Comparison of ENCODE assay signal across 16 cellular contexts in the genomic region with DNA sequence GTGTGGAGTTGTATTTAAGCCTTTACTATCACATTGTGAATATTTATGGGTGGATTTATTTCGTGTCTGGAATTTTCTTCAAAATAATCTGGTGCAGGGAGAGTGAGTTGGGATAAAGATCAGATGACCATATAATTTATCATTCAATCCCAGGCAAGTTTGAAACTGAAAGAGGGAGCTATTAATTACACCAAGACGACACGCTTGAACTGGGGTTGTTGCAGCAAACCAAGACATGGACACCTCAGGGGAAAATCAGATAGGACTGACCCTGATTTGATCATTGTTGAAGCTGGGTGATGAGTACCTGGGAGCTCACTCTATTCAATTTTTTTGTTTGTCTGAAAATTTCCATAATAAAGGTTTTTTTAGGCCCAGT. TPM values are rescaled to one million over a fixed set of nuclear protein-coding genes. Genes with fewer than 3 reads are reported as not detected.
DNase-seq lines count a peak whose midpoint lies in the region; ATAC-seq, FAIRE-seq and TF ChIP-seq lines count a peak whose summit lies in the region.
"Had no signal": no experiment of that assay in that cellular context is flagged by ENCODE, and none has a peak within 500 bp of the region (broad histone marks: within the 10 kb centered on the region; RNA-seq: fewer than 3 reads in every experiment).

No MANE protein-coding gene starts in this region.

- H3K4me1 Mint-ChIP-seq in activated T-cell treated with anti-CD3 and anti-CD28 coated beads, Interleukin-2, amount 50 U/mL, for 24 hours (ENCODE audit: low read depth) = peaks cover 58% of the 10 kb centered on the region

- no peak for DNase-seq in activated T-cell treated with anti-CD3 and anti-CD28 coated beads, Interleukin-2, amount 50 U/mL, for 24 hours
- no peak for DNase-seq in activated T-cell treated with anti-CD3 and anti-CD28 coated beads, Interleukin-2, amount 50 U/mL, for 48 hours
- no peak for DNase-seq in OCI-LY7 (ENCODE audit: low spot score)
- DNase-seq in GM12878 (ENCODE audit: low read depth, low spot score) = no peak
- no peak for DNase-seq in psoas muscle
- DNase-seq in NCI-H2227 (lab: John Stamatoyannopoulos, UW; ENCODE audit: unreplicated experiment) = no peak
- no peak for DNase-seq in foreskin fibroblast
- DNase-seq: DMS79; H9; NCI-H1694 treated with DMSO at 0.1 percent for 48 hours; NCI-H226; stimulated activated naive B cell treated with anti-CD40 and anti-IgM and Interleukin-4, amounts not matched to agents 10 μg/mL and 1 μg/mL and 100 μg/mL, for 72 hours had no signal

- in situ Hi-C loops in GM12878 (cut with MboI) = no loop called here

- POLR2A ChIA-PET in OCI-LY7 (lab: Charles Lee) = interaction anchor here (0.6 to 1.5 kb wide), 4 partner anchors 14 to 67 kb away, joined by 3 to 7 read pairs (median 5); no protein-coding TSS in a partner anchor
- POLR2A ChIA-PET in GM12878 (lab: Charles Lee) = interaction anchor here (0.6 to 1.4 kb wide), 3 partner anchors 39 to 107 kb away, joined by 3 to 5 read pairs (median 4); no protein-coding TSS in a partner anchor

- H3K4me3 ChIP-seq in OCI-LY7 (ENCODE audit: low read depth, low read length, poor library complexity, severe bottlenecking) (no peak overlapping the region), GM12878 (no peak overlapping the region), psoas muscle (no peak overlapping the region), foreskin fibroblast (ENCODE audit: low read depth in 1 of 2, low read length in 2 of 2) (no peak overlapping the region)
- H3K4me3 ChIP-seq: body of pancreas, right atrium auricular region had no signal

- H3K27me3 ChIP-seq in GM12878 (replicated peaks in 1 of 2; ENCODE audit: control insufficient read depth in 2 of 2, insufficient read depth in 2 of 2, low read length in 1 of 2) = no peaks in the 10 kb centered on the region
- no peaks in the 10 kb centered on the region for H3K27me3 ChIP-seq in psoas muscle (ENCODE audit: insufficient read depth in 3 of 3, low read length in 2 of 3)
- H3K27me3 ChIP-seq: body of pancreas, right atrium auricular region had no signal

- RAD21 ChIA-PET in GM12878 (lab: Charles Lee; ENCODE audit: unreplicated experiment) = interaction anchor here (1.1 to 2.8 kb wide), 4 partner anchors 37 to 365 kb away, joined by 3 to 9 read pairs (median 6); no protein-coding TSS in a partner anchor

- CTCF ChIA-PET in OCI-LY7 (lab: Charles Lee; ENCODE audit: unreplicated experiment) (interaction anchor here (0.7 to 1.1 kb wide), 4 partner anchors 25 to 89 kb away, joined by 3 to 23 read pairs (median 5); no protein-coding TSS in a partner anchor), GM12878 (lab: Yijun Ruan, JAX) (interaction anchor here (0.6 to 1.6 kb wide), 5 partner anchors 10 to 212 kb away, joined by 3 to 7 read pairs (median 6); partner anchors contain the start of gene ZNRF1)

- peak overlapping the region; percentile 16 for H3K4me3 Mint-ChIP-seq in activated T-cell treated with anti-CD3 and anti-CD28 coated beads, Interleukin-2, amount 50 U/mL, for 24 hours
- H3K4me3 Mint-ChIP-seq: H9; stimulated activated naive B cell treated with anti-CD40 and anti-IgM and Interleukin-4, amounts not matched to agents 10 μg/mL and 1 μg/mL and 100 μg/mL, for 72 hours had no signal

- no peaks in the 10 kb centered on the region for H3K9me3 ChIP-seq in OCI-LY7 (ENCODE audit: low read length)
- no peaks in the 10 kb centered on the region for H3K9me3 ChIP-seq in GM12878 (replicated peaks; ENCODE audit: control insufficient read depth, insufficient read depth, low read length)
- H3K9me3 ChIP-seq in psoas muscle = no peaks in the 10 kb centered on the region
- H3K9me3 ChIP-seq: body of pancreas, right atrium auricular region had no signal

- TF ChIP-seq EP300 in GM12878 (IDR thresholded peaks at IDR 0.05; ENCODE audit: borderline replicate concordance in 1 of 2, control insufficient read depth in 1 of 2, low read depth in 2 of 2, low read length in 2 of 2) = no peak

- H3K4me1 ChIP-seq in OCI-LY7 (ENCODE audit: insufficient read depth, low read length, poor library complexity, severe bottlenecking) (peaks cover 30% of the 10 kb centered on the region), GM12878 (ENCODE audit: control insufficient read depth, insufficient read depth, low read length) (peaks cover 21% of the 10 kb centered on the region), psoas muscle (peaks cover 44% of the 10 kb centered on the region)

- H4K20me1 ChIP-seq in OCI-LY7 (ENCODE audit: insufficient read depth, low read length) = no peaks in the 10 kb centered on the region
- no peaks in the 10 kb centered on the region for H4K20me1 ChIP-seq in GM12878 (ENCODE audit: control insufficient read depth, insufficient read depth)

- H3K36me3 Mint-ChIP-seq in activated T-cell treated with anti-CD3 and anti-CD28 coated beads, Interleukin-2, amount 50 U/mL, for 24 hours (ENCODE audit: low read depth) = peaks cover 11% of the 10 kb centered on the region

- FAIRE-seq in GM12878 (lab: Jason Lieb, UNC) = no peak

- no peaks in the 10 kb centered on the region for H3K36me3 ChIP-seq in OCI-LY7 (ENCODE audit: insufficient read depth, low read length)
- no peaks in the 10 kb centered on the region for H3K36me3 ChIP-seq in GM12878 (ENCODE audit: control insufficient read depth in 2 of 2, insufficient read depth in 2 of 2, low read length in 1 of 2)
- H3K36me3 ChIP-seq in psoas muscle (ENCODE audit: insufficient read depth in 1 of 2, low read depth in 1 of 2) = no peaks in the 10 kb centered on the region
- H3K36me3 ChIP-seq: right atrium auricular region had no signal

- no peaks in the 10 kb centered on the region for H3K9me2 ChIP-seq in OCI-LY7 (ENCODE audit: insufficient read depth, low read length)

- BruUV-seq in OCI-LY7 (replicated peaks; lab: Mats Ljungman, UMichigan) = no TSS peak
- BruUV-seq in GM12878 (replicated peaks; lab: Mats Ljungman, UMichigan) = no TSS peak

- peak overlapping the region; percentile 45 for H3K27ac Mint-ChIP-seq in activated T-cell treated with anti-CD3 and anti-CD28 coated beads, Interleukin-2, amount 50 U/mL, for 24 hours
- H3K27ac Mint-ChIP-seq: stimulated activated naive B cell treated with anti-CD40 and anti-IgM and Interleukin-4, amounts not matched to agents 10 μg/mL and 1 μg/mL and 100 μg/mL, for 72 hours had no signal

- no peak overlapping the region for H3K9ac ChIP-seq in GM12878 (ENCODE audit: control insufficient read depth, insufficient read depth, low read length)

- H3K4me2 ChIP-seq in OCI-LY7 (ENCODE audit: low read length) = no peak overlapping the region
- no peak overlapping the region for H3K4me2 ChIP-seq in GM12878 (ENCODE audit: control insufficient read depth, insufficient read depth)

- H3K9me3 Mint-ChIP-seq in activated T-cell treated with anti-CD3 and anti-CD28 coated beads, Interleukin-2, amount 50 U/mL, for 24 hours = peaks cover 3% of the 10 kb centered on the region

- no peak for TF ChIP-seq POLR2A in GM12878 (IDR thresholded peaks at IDR 0.05; ENCODE audit: low read depth, low read length)

- H3K79me2 ChIP-seq in OCI-LY7 (ENCODE audit: insufficient read depth, low read depth, low read length) (peaks cover 4% of the 10 kb centered on the region; the same call in 1 of the 2 replicates), GM12878 (ENCODE audit: control insufficient read depth, insufficient read depth, low read length) (peaks cover 12% of the 10 kb centered on the region)

- H2AFZ ChIP-seq in OCI-LY7 (ENCODE audit: low read length) (no peak overlapping the region), GM12878 (ENCODE audit: control insufficient read depth, low read depth, low read length) (no peak overlapping the region)

- no peak for TF ChIP-seq RAD21 in GM12878 (IDR thresholded peaks at IDR 0.05; ENCODE audit: insufficient read depth, low read depth, low read length)

- no peaks in the 10 kb centered on the region for H3K27me3 Mint-ChIP-seq in activated T-cell treated with anti-CD3 and anti-CD28 coated beads, Interleukin-2, amount 50 U/mL, for 24 hours

- no peak for ATAC-seq in GM12878
- ATAC-seq in psoas muscle = no peak
- ATAC-seq in HG02798 (IDR thresholded peaks at IDR 0.05; ENCODE audit: poor library complexity, unreplicated experiment) = no peak
- ATAC-seq: body of pancreas had no signal

- intact Hi-C loops in OCI-LY7 (cut with micrococcal nuclease; ENCODE audit: unreplicated experiment) = no loop called here
- intact Hi-C loops in GM12878 (cut with micrococcal nuclease; ENCODE audit: unreplicated experiment) = no loop called here
- intact Hi-C loops in psoas muscle (cut with DNase I) = no loop called here

- H3K27ac ChIP-seq in OCI-LY7 (ENCODE audit: low read depth, low read length, poor library complexity, severe bottlenecking) (peak overlapping the region; percentile 16), GM12878 (ENCODE audit: control insufficient read depth, insufficient read depth) (no peak overlapping the region), psoas muscle (peak overlapping the region; percentile 14)
- H3K27ac ChIP-seq: body of pancreas, right atrium auricular region had no signal

- TF ChIP-seq CTCF in OCI-LY7 (conservative IDR thresholded peaks at IDR 0.05; ENCODE audit: low read length) = no peak
- TF ChIP-seq CTCF in GM12878 (IDR thresholded peaks at IDR 0.05 in 2 of 3, conservative IDR thresholded peaks at IDR 0.05 in 1 of 3; ENCODE audit: control insufficient read depth in 2 of 3, extremely low read depth in 1 of 3, insufficient read depth in 1 of 3, low read depth in 3 of 3, low read length in 3 of 3) = no peak
- TF ChIP-seq CTCF in psoas muscle (IDR thresholded peaks at IDR 0.05) = no peak
- no peak for TF ChIP-seq CTCF in foreskin fibroblast (IDR thresholded peaks at IDR 0.05; ENCODE audit: low read depth, low read length)

- SMC1A ChIA-PET in GM12878 (lab: Charles Lee; ENCODE audit: uncharacterized antibody, unreplicated experiment) = interaction anchor here (0.9 to 1.6 kb wide), 10 partner anchors 12 to 82 kb away, joined by 3 to 10 read pairs (median 4); partner anchors contain the start of gene ZNRF1

- WGBS in GM12878 (ENCODE audit: insufficient coverage, insufficient replicate concordance, low lambda C conversion rate, missing lambda C conversion rate) = 61% methylated on average over 3 of the region's 3 CpGs
- WGBS in psoas muscle, 3 donors = 30 to 58% (median 41%) methylated on average over 3 of the region's 3 CpGs

RNA-seq across cellular contexts. Expression of gene LDHD, which starts 42.2 kb away (rescaled TPM):
- total RNA-seq in OCI-LY7 (2014; rRNA removed; shearing (Covaris generic)) = 0.09 and 0.67 TPM in 2 replicates
- total RNA-seq in OCI-LY7 (2022) (0.48 and 0.83 TPM in 2 replicates), GM12878 (2014; rRNA removed) (not detected in 2 replicates), GM12878 (2014; rRNA removed; fragmentation: Illumina TruSeq; extraction: Trizol) (not detected in 2 replicates), GM12878 (2021) (0.10 TPM in 1 of 2 replicates, not detected in the other), psoas muscle (10 to 100 TPM; 26.2 to 66.6 (median 41.3) TPM)
- total RNA-seq in GM12878 (2013; cell fraction: nucleolus; rRNA removed) = not detected in 2 replicates
- not detected for polyA plus RNA-seq in GM12878 (2011; ENCODE audit: low read depth)
- polyA plus RNA-seq in GM12878 (2011; rRNA removed) (not detected in 2 replicates), GM12878 (2014; fragmentation: Illumina TruSeq; extraction: Trizol) (not detected in 2 replicates), GM12878 (2014; fragmentation: Nextera tagmentation; extraction: Ambion mirVana) (not detected), GM12878 (2014; rRNA removed) (0.04 and 0.12 TPM in 2 replicates), GM12878 (2016; fragmentation: Nextera tagmentation; extraction: Ambion mirVana) (not detected), psoas muscle (10 to 100 TPM; 20.5 to 37.5 (median 27.8) TPM)
- polyA plus RNA-seq in GM12878 (2011; cell fraction: cytosol; rRNA removed) = not detected in 2 replicates
- not detected in 2 replicates for polyA plus RNA-seq in GM12878 (2011; cell fraction: nucleus; rRNA removed)
- polyA plus RNA-seq in GM12878 (2012) = not detected in 2 replicates
- not detected in 2 replicates for polyA minus RNA-seq in GM12878 (2011; rRNA and poly(A)+ RNA removed)
- polyA minus RNA-seq in GM12878 (2011; cell fraction: cytosol; rRNA and poly(A)+ RNA removed) = not detected in 2 replicates
- not detected in 2 replicates for polyA minus RNA-seq in GM12878 (2011; cell fraction: nucleus; rRNA and poly(A)+ RNA removed)
- total RNA-seq: endothelial cell of umbilical vein had no signal

Comparison
In these comparisons a context has a peak if more than half of its experiments do, and no peak if none do; other contexts are left out.
1. RNA of gene LDHD, which starts 42.2 kb away (total RNA-seq): 26.2 to 66.6 TPM in psoas muscle; 0.09 to 0.83 TPM in OCI-LY7 and 0.10 TPM in GM12878; every median in the first group is over 10 times any median in the second.